In the genomic region with DNA sequence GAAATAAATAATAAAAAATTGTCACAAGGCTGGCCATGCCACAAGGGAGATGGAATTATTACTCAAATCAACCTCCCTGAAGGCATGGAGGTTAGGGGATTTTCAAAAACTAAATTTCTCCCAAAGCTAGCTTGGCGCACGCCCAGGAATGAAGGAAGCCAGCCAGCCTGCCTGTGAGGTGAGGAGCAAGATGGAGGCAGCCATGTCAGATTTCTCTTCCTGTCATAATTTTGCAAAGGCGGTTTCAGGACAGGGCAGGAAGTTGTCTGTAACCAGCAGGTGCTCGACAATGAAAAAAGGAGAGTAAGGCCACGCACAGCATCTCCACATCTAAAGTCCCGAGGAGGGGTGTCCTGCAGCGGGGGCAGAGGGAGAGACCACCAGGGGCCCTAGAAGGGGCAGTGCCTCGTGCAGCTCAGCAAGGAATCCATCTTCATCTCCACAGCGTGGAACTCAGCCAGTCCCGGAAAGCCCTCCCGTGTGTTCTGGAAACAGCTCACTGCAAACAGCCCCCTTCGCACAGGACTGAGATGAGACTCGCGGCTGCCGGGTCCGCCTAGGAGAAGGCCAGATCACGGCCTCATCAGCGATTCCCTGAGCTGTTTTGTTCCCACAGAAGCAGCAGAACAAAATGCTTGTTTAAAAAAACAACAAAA, we compare ENCODE assay signal across 12 cellular contexts. TPM values are rescaled to one million over a fixed set of nuclear protein-coding genes. Genes with fewer than 3 reads are reported as not detected.
DNase-seq lines count a peak whose midpoint lies in the region; ATAC-seq, FAIRE-seq and TF ChIP-seq lines count a peak whose summit lies in the region.
"Had no signal": no experiment of that assay in that cellular context is flagged by ENCODE, and none has a peak within 500 bp of the region (broad histone marks: within the 10 kb centered on the region; RNA-seq: fewer than 3 reads in every experiment).

No MANE protein-coding gene starts in this region.

- 52% methylated on average over 14 of the region's 18 CpGs for WGBS in HepG2 (ENCODE audit: low lambda C conversion rate)
- 35 to 54% methylated on average over 9 to 12 of the region's 18 CpGs for WGBS in gastroesophageal sphincter (ENCODE audit: low coverage in 1 of 2), 2 donors

- H3K4me2 ChIP-seq in HepG2 (ENCODE audit: low read depth, low read length) = no peak overlapping the region

- CTCF ChIA-PET in A673 (lab: Charles Lee) = interaction anchor here (0.6 to 0.7 kb wide), 2 partner anchors 52 to 86 kb away, joined by 3 to 6 read pairs; no protein-coding TSS in a partner anchor
- CTCF ChIA-PET in CD4-positive, alpha-beta T cell (lab: Charles Lee) = interaction anchor here (1.1 kb wide), 1 partner anchor 42 kb away, joined by 4 read pairs; no protein-coding TSS in a partner anchor
- CTCF ChIA-PET in T-cell (lab: Charles Lee) = no interaction called here
- CTCF ChIA-PET in HepG2 (lab: Yijun Ruan, JAX; ENCODE audit: low intra/inter-chr PET ratio, low total read pairs) = no interaction called here

- no TSS peak for BruUV-seq in A673 (replicated peaks; lab: Mats Ljungman, UMichigan)
- BruUV-seq in HepG2 (replicated peaks; lab: Mats Ljungman, UMichigan) = no TSS peak

- H3K4me1 ChIP-seq in A673 (ENCODE audit: insufficient read depth, low read length, poor library complexity, severe bottlenecking) = peaks cover 25% of the 10 kb centered on the region
- H3K4me1 ChIP-seq in HepG2 (ENCODE audit: insufficient read depth, low read length) = peaks cover 63% of the 10 kb centered on the region
- peaks cover 0 to 5% (median 0%) of the 10 kb centered on the region in 3 donors for H3K4me1 ChIP-seq in gastroesophageal sphincter
- H3K4me1 ChIP-seq: transverse colon had no signal

- no peaks in the 10 kb centered on the region for H3K9me3 ChIP-seq in A673 (ENCODE audit: low read depth, low read length, poor library complexity, severe bottlenecking)
- H3K9me3 ChIP-seq in CD4-positive, alpha-beta T cell (ENCODE audit: control insufficient read depth, low read length) = peaks cover 16% of the 10 kb centered on the region
- H3K9me3 ChIP-seq in HepG2 (ENCODE audit: low read length) = peaks cover 10% of the 10 kb centered on the region
- peaks cover 0 to 22% (median 0%) of the 10 kb centered on the region in 3 donors for H3K9me3 ChIP-seq in gastroesophageal sphincter

- no peak overlapping the region for H3K4me3 ChIP-seq in A673 (ENCODE audit: low read depth, low read length, poor library complexity, severe bottlenecking)
- H3K4me3 ChIP-seq in HepG2 (replicated peaks in 1 of 3; ENCODE audit: insufficient read depth in 1 of 3, low read depth in 2 of 3, low read length in 3 of 3) = no peak overlapping the region
- H3K4me3 ChIP-seq in gastroesophageal sphincter = no peak overlapping the region
- H3K4me3 ChIP-seq: transverse colon had no signal

- TF ChIP-seq CTCF in A673 (conservative IDR thresholded peaks at IDR 0.05; ENCODE audit: low read depth, low read length) = no peak
- no peak for TF ChIP-seq CTCF in CD4-positive, alpha-beta T cell (IDR thresholded peaks at IDR 0.05)
- no peak for TF ChIP-seq CTCF in HepG2 (CRISPR knock-in tag; IDR thresholded peaks at IDR 0.05)
- TF ChIP-seq CTCF in gastroesophageal sphincter (IDR thresholded peaks at IDR 0.05) = no peak

- H3K36me3 ChIP-seq in A673 (ENCODE audit: insufficient read depth, low read length, poor library complexity, severe bottlenecking) = no peaks in the 10 kb centered on the region
- no peaks in the 10 kb centered on the region for H3K36me3 ChIP-seq in HepG2 (replicated peaks in 1 of 2; ENCODE audit: control insufficient read depth in 1 of 2, insufficient read depth in 2 of 2, low read length in 2 of 2)
- no peaks in the 10 kb centered on the region for H3K36me3 ChIP-seq in gastroesophageal sphincter
- H3K36me3 ChIP-seq: transverse colon had no signal

- peak overlapping the region; percentile 49 for H3K27ac Mint-ChIP-seq in CD4-positive, alpha-beta T cell
- H3K27ac Mint-ChIP-seq in T-cell = peak overlapping the region; percentile 43 to 75

- peak; percentile 48 for ATAC-seq in CD4-positive, alpha-beta T cell (ENCODE audit: poor library complexity)
- peak in 3 of 4 experiments; percentile 26 to 68 (median 58) for ATAC-seq in T-cell (replicated peaks in 1 of 4)
- no peak for ATAC-seq in HepG2
- ATAC-seq in gastroesophageal sphincter = no peak
- no peak for ATAC-seq in HG03378 (IDR thresholded peaks at IDR 0.05; ENCODE audit: unreplicated experiment)

- peaks cover 4% of the 10 kb centered on the region for H3K4me1 Mint-ChIP-seq in CD4-positive, alpha-beta T cell (ENCODE audit: low read depth)
- H3K4me1 Mint-ChIP-seq in T-cell = peaks cover 6 to 12% (median 6%) of the 10 kb centered on the region in 3 donors

- intact Hi-C loops in A673 (cut with micrococcal nuclease; ENCODE audit: unreplicated experiment) (no loop called here), HepG2 (cut with micrococcal nuclease; ENCODE audit: unreplicated experiment) (no loop called here)
- intact Hi-C loops in CD4-positive, alpha-beta T cell (cut with DNase I, micrococcal nuclease) = loop anchor here in 1 of 2 experiments (2.0 kb wide), 1 partner anchor 23 kb away; no protein-coding TSS in a partner anchor

- no peaks in the 10 kb centered on the region for H3K79me2 ChIP-seq in HepG2 (ENCODE audit: insufficient read depth, low read length)

- no peaks in the 10 kb centered on the region for H4K20me1 ChIP-seq in HepG2 (ENCODE audit: insufficient read depth, low read length)

- peak overlapping the region; percentile 60 for H3K27ac ChIP-seq in A673 (ENCODE audit: low read depth, low read length, poor library complexity, severe bottlenecking)
- no peak overlapping the region for H3K27ac ChIP-seq in CD4-positive, alpha-beta T cell (ENCODE audit: low read depth, low read length)
- no peak overlapping the region for H3K27ac ChIP-seq in HepG2 (ENCODE audit: extremely low read length, insufficient read depth, low read length)
- no peak overlapping the region for H3K27ac ChIP-seq in gastroesophageal sphincter
- H3K27ac ChIP-seq: transverse colon had no signal

- TF ChIP-seq EP300 in HepG2 (IDR thresholded peaks at IDR 0.05; ENCODE audit: low read depth in 2 of 2, low read length in 2 of 2) = no peak
- TF ChIP-seq EP300 in HepG2 (CRISPR knock-in tag; IDR thresholded peaks at IDR 0.05; ENCODE audit: borderline replicate concordance) = no peak
- TF ChIP-seq EP300 in gastroesophageal sphincter (IDR thresholded peaks at IDR 0.05) = no peak

- TF ChIP-seq RAD21 in HepG2 (CRISPR knock-in tag; IDR thresholded peaks at IDR 0.05) = no peak

- DNase-seq in A673 (ENCODE audit: low spot score) (no peak), T-cell (peak in 1 of 34 experiments; percentile 5), HepG2 (ENCODE audit: low spot score) (no peak), LoVo (ENCODE audit: low spot score) (no peak), NCI-H146 treated with DMSO at 0.1 percent for 48 hours (lab: John Stamatoyannopoulos, UW; ENCODE audit: unreplicated experiment) (no peak)
- DNase-seq in CD4-positive, alpha-beta T cell = no peak
- DNase-seq: NCI-H2107, transverse colon had no signal

- no peaks in the 10 kb centered on the region for H3K27me3 Mint-ChIP-seq in CD4-positive, alpha-beta T cell
- H3K27me3 Mint-ChIP-seq in T-cell = no peaks in the 10 kb centered on the region

- H3K27me3 ChIP-seq in A673 (replicated peaks; ENCODE audit: insufficient read depth, low read depth, low read length, poor library complexity) (no peaks in the 10 kb centered on the region), HepG2 (ENCODE audit: control insufficient read depth in 1 of 2, insufficient read depth in 2 of 2, low read length in 2 of 2) (peaks cover 13 to 69% of the 10 kb centered on the region in 2 experiments), gastroesophageal sphincter (peaks cover 15% of the 10 kb centered on the region)
- H3K27me3 ChIP-seq in CD4-positive, alpha-beta T cell (ENCODE audit: control insufficient read depth, insufficient read depth, low read length) = no peaks in the 10 kb centered on the region

- H2AFZ ChIP-seq in HepG2 (ENCODE audit: low read length) = no peak overlapping the region

- no peak for TF ChIP-seq POLR2A in HepG2 (IDR thresholded peaks at IDR 0.05; ENCODE audit: insufficient read depth in 1 of 2, low read depth in 2 of 2, low read length in 2 of 2)
- no peak for TF ChIP-seq POLR2A in gastroesophageal sphincter (IDR thresholded peaks at IDR 0.05)

- no peak overlapping the region for H3K9ac ChIP-seq in HepG2 (ENCODE audit: insufficient read depth, low read depth, low read length)

- H3K9me3 Mint-ChIP-seq in CD4-positive, alpha-beta T cell = no peaks in the 10 kb centered on the region
- peaks cover 0 to 11% (median 8%) of the 10 kb centered on the region in 3 donors for H3K9me3 Mint-ChIP-seq in T-cell

- POLR2A ChIA-PET in A673 (lab: Charles Lee; ENCODE audit: low non-redundant PET) (interaction anchor here (0.6 kb wide), 1 partner anchor 47 kb away, joined by 3 read pairs; no protein-coding TSS in a partner anchor), T-cell (lab: Charles Lee) (no interaction called here), HepG2 (lab: Yijun Ruan, JAX) (interaction anchor here (0.7 to 5.6 kb wide), 2 partner anchors 15 to 43 kb away, joined by 3 to 22 read pairs; no protein-coding TSS in a partner anchor)
- POLR2A ChIA-PET in CD4-positive, alpha-beta T cell (lab: Charles Lee) = interaction anchor here (1.1 kb wide), 1 partner anchor 15 kb away, joined by 4 read pairs; no protein-coding TSS in a partner anchor

- FAIRE-seq in HepG2 (lab: Jason Lieb, UNC) = no peak
- FAIRE-seq: GM12892, TTC549 had no signal

- in situ Hi-C loops in HepG2 (cut with HindIII; ENCODE audit: extremely low pct_ligation_motif_present, low pct_unique_long_range_greater_than_20kb) = no loop called here

- H3K36me3 Mint-ChIP-seq in CD4-positive, alpha-beta T cell (ENCODE audit: low read depth) = no peaks in the 10 kb centered on the region
- no peaks in the 10 kb centered on the region for H3K36me3 Mint-ChIP-seq in T-cell

- H3K4me3 Mint-ChIP-seq in CD4-positive, alpha-beta T cell = no peak overlapping the region
- H3K4me3 Mint-ChIP-seq in T-cell = no peak overlapping the region

RNA-seq across cellular contexts. Expression of a gene that starts 47.8 kb away (rescaled TPM):
- total RNA-seq in A673 (2021) (324 and 371 TPM in 2 replicates), T-cell (10 to 100 TPM; 37.9 to 81.6 (median 40.0) TPM), HepG2 (2016; rRNA removed; fragmentation: Illumina TruSeq; extraction: Trizol) (84.4 and 155 TPM in 2 replicates), gastroesophageal sphincter (10 to 100 TPM in 1 of 4 donors, 1 to 10 TPM in 3; 3.1 to 10.4 (median 6.0) TPM)
- 10 to 100 TPM; 80.3 to 85.3 TPM for total RNA-seq in CD4-positive, alpha-beta T cell
- total RNA-seq in HepG2 (2016; cell fraction: cytosol; rRNA removed; fragmentation: Illumina TruSeq; extraction: Trizol; ENCODE audit: low read depth) = 20.4 and 21.0 TPM in 2 replicates
- total RNA-seq in HepG2 (2016; cell fraction: insoluble cytoplasmic fraction; rRNA removed; fragmentation: Illumina TruSeq; extraction: Trizol) = 65.4 and 165 TPM in 2 replicates
- total RNA-seq in HepG2 (2016; cell fraction: membrane; rRNA removed; fragmentation: Illumina TruSeq; extraction: Trizol) = 76.8 and 82.0 TPM in 2 replicates
- 144 and 171 TPM in 2 replicates for total RNA-seq in HepG2 (2016; cell fraction: nucleus; rRNA removed; fragmentation: Illumina TruSeq; extraction: Trizol)
- polyA plus RNA-seq in HepG2 (2011; rRNA removed) = 79.6 and 84.0 TPM in 2 replicates
- 58.4 and 80.8 TPM in 2 replicates for polyA plus RNA-seq in HepG2 (2011; cell fraction: cytosol; rRNA removed)
- polyA plus RNA-seq in HepG2 (2011; cell fraction: nucleus; rRNA removed) = 118 and 147 TPM in 2 replicates
- polyA plus RNA-seq in HepG2 (2012) = 135 and 207 TPM in 2 replicates
- polyA plus RNA-seq in HepG2 (2016; cell fraction: cytosol; fragmentation: Illumina TruSeq; extraction: Trizol; ENCODE audit: low read depth) = 17.8 and 19.1 TPM in 2 replicates
- 93.2 and 121 TPM in 2 replicates for polyA plus RNA-seq in HepG2 (2016; cell fraction: insoluble cytoplasmic fraction; fragmentation: Illumina TruSeq; extraction: Trizol; ENCODE audit: low read depth)
- 56.5 and 59.3 TPM in 2 replicates for polyA plus RNA-seq in HepG2 (2016; cell fraction: membrane; fragmentation: Illumina TruSeq; extraction: Trizol; ENCODE audit: low read depth)
- polyA plus RNA-seq in HepG2 (2016; cell fraction: nucleus; fragmentation: Illumina TruSeq; extraction: Trizol; ENCODE audit: insufficient read depth, low read depth) = 307 and 313 TPM in 2 replicates
- polyA minus RNA-seq in HepG2 (2011; rRNA and poly(A)+ RNA removed; ENCODE audit: low replicate concordance) = 157 and 170 TPM in 2 replicates
- polyA minus RNA-seq in HepG2 (2011; cell fraction: cytosol; rRNA and poly(A)+ RNA removed) = 88.7 and 88.8 TPM in 2 replicates
- 35.7 and 42.5 TPM in 2 replicates for polyA minus RNA-seq in HepG2 (2011; cell fraction: nucleus; rRNA and poly(A)+ RNA removed)

RNA-seq across cellular contexts. Expression of a gene that starts 55.7 kb away (rescaled TPM):
- total RNA-seq in A673 (2021) (83.3 and 86.6 TPM in 2 replicates), T-cell (100 to 1,000 TPM; 104 to 136 (median 116) TPM), HepG2 (2016; rRNA removed; fragmentation: Illumina TruSeq; extraction: Trizol) (26.7 and 31.8 TPM in 2 replicates), gastroesophageal sphincter (10 to 100 TPM in 3 of 4 donors, 1 to 10 TPM in 1; 9.8 to 33.8 (median 24.4) TPM)
- 10 to 100 TPM; 41.4 to 43.0 TPM for total RNA-seq in CD4-positive, alpha-beta T cell
- 19.6 and 21.0 TPM in 2 replicates for total RNA-seq in HepG2 (2016; cell fraction: cytosol; rRNA removed; fragmentation: Illumina TruSeq; extraction: Trizol; ENCODE audit: low read depth)
- total RNA-seq in HepG2 (2016; cell fraction: insoluble cytoplasmic fraction; rRNA removed; fragmentation: Illumina TruSeq; extraction: Trizol) = 27.2 and 34.0 TPM in 2 replicates
- total RNA-seq in HepG2 (2016; cell fraction: membrane; rRNA removed; fragmentation: Illumina TruSeq; extraction: Trizol) = 12.7 and 13.0 TPM in 2 replicates
- 35.2 and 38.5 TPM in 2 replicates for total RNA-seq in HepG2 (2016; cell fraction: nucleus; rRNA removed; fragmentation: Illumina TruSeq; extraction: Trizol)
- polyA plus RNA-seq in HepG2 (2011; rRNA removed) = 18.7 and 22.7 TPM in 2 replicates
- 8.9 and 14.1 TPM in 2 replicates for polyA plus RNA-seq in HepG2 (2011; cell fraction: cytosol; rRNA removed)
- 122 TPM in 2 replicates for polyA plus RNA-seq in HepG2 (2011; cell fraction: nucleus; rRNA removed)
- polyA plus RNA-seq in HepG2 (2012) = 24.2 and 33.3 TPM in 2 replicates
- 3.6 TPM in 2 replicates for polyA plus RNA-seq in HepG2 (2016; cell fraction: cytosol; fragmentation: Illumina TruSeq; extraction: Trizol; ENCODE audit: low read depth)
- 25.4 and 27.5 TPM in 2 replicates for polyA plus RNA-seq in HepG2 (2016; cell fraction: insoluble cytoplasmic fraction; fragmentation: Illumina TruSeq; extraction: Trizol; ENCODE audit: low read depth)
- polyA plus RNA-seq in HepG2 (2016; cell fraction: membrane; fragmentation: Illumina TruSeq; extraction: Trizol; ENCODE audit: low read depth) = 6.5 and 8.9 TPM in 2 replicates
- 82.6 and 96.2 TPM in 2 replicates for polyA plus RNA-seq in HepG2 (2016; cell fraction: nucleus; fragmentation: Illumina TruSeq; extraction: Trizol; ENCODE audit: insufficient read depth, low read depth)
- 24.4 and 42.1 TPM in 2 replicates for polyA minus RNA-seq in HepG2 (2011; rRNA and poly(A)+ RNA removed; ENCODE audit: low replicate concordance)
- polyA minus RNA-seq in HepG2 (2011; cell fraction: cytosol; rRNA and poly(A)+ RNA removed) = 8.9 and 11.7 TPM in 2 replicates
- polyA minus RNA-seq in HepG2 (2011; cell fraction: nucleus; rRNA and poly(A)+ RNA removed) = 42.6 and 46.6 TPM in 2 replicates

Comparison
In these comparisons a context has a peak if more than half of its experiments do, and no peak if none do; other contexts are left out.
1. ATAC-seq: peak in CD4-positive, alpha-beta T cell (single experiment) and T-cell (3 of 4); none in HepG2 (single experiment), gastroesophageal sphincter (single experiment) and HG03378 (single experiment).
2. CTCF ChIA-PET loops: an anchor here in A673 (0.6 to 0.7 kb wide) and CD4-positive, alpha-beta T cell (1.1 kb wide); none called in T-cell and HepG2.
3. POLR2A ChIA-PET loops: an anchor here in A673 (0.6 kb wide), CD4-positive, alpha-beta T cell (1.1 kb wide) and HepG2 (0.7 to 5.6 kb wide); none called in T-cell.